1 cellular context compared by ENCODE assay signal in genomic region chr11:66853242-66854229, GRCh38.
TF ChIP-seq lines count a peak whose summit lies in the region.

No MANE protein-coding gene starts in this region.

TF ChIP-seq in GM23338, 12 proteins besides CTCF, POLR2A, EP300 and RAD21 (continued from another document):
- TF ChIP-seq, protein P1, sequence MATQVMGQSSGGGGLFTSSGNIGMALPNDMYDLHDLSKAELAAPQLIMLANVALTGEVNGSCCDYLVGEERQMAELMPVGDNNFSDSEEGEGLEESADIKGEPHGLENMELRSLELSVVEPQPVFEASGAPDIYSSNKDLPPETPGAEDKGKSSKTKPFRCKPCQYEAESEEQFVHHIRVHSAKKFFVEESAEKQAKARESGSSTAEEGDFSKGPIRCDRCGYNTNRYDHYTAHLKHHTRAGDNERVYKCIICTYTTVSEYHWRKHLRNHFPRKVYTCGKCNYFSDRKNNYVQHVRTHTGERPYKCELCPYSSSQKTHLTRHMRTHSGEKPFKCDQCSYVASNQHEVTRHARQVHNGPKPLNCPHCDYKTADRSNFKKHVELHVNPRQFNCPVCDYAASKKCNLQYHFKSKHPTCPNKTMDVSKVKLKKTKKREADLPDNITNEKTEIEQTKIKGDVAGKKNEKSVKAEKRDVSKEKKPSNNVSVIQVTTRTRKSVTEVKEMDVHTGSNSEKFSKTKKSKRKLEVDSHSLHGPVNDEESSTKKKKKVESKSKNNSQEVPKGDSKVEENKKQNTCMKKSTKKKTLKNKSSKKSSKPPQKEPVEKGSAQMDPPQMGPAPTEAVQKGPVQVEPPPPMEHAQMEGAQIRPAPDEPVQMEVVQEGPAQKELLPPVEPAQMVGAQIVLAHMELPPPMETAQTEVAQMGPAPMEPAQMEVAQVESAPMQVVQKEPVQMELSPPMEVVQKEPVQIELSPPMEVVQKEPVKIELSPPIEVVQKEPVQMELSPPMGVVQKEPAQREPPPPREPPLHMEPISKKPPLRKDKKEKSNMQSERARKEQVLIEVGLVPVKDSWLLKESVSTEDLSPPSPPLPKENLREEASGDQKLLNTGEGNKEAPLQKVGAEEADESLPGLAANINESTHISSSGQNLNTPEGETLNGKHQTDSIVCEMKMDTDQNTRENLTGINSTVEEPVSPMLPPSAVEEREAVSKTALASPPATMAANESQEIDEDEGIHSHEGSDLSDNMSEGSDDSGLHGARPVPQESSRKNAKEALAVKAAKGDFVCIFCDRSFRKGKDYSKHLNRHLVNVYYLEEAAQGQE (IDR thresholded peaks at IDR 0.05; ENCODE audit: unreplicated experiment), result no peak
- TF ChIP-seq, protein P2, sequence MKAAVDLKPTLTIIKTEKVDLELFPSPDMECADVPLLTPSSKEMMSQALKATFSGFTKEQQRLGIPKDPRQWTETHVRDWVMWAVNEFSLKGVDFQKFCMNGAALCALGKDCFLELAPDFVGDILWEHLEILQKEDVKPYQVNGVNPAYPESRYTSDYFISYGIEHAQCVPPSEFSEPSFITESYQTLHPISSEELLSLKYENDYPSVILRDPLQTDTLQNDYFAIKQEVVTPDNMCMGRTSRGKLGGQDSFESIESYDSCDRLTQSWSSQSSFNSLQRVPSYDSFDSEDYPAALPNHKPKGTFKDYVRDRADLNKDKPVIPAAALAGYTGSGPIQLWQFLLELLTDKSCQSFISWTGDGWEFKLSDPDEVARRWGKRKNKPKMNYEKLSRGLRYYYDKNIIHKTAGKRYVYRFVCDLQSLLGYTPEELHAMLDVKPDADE (IDR thresholded peaks at IDR 0.05), result no peak
- TF ChIP-seq ZNF331 (CRISPR knock-in tag; IDR thresholded peaks at IDR 0.05; ENCODE audit: low read depth) (no peak), ZNF462 (CRISPR knock-in tag; IDR thresholded peaks at IDR 0.05) (no peak), POLR2AphosphoS5 (IDR thresholded peaks at IDR 0.05; ENCODE audit: low read depth) (no peak), NANOG (IDR thresholded peaks at IDR 0.05; ENCODE audit: borderline replicate concordance) (no peak), CREB1 (CRISPR knock-in tag; IDR thresholded peaks at IDR 0.05; ENCODE audit: low read depth) (no peak), EZH2phosphoT487 (IDR thresholded peaks at IDR 0.05; ENCODE audit: unreplicated experiment) (no peak), STAT1 (IDR thresholded peaks at IDR 0.05; ENCODE audit: unreplicated experiment) (no peak)
